ENCODE assay signal across 28 cellular contexts in the genomic region with DNA sequence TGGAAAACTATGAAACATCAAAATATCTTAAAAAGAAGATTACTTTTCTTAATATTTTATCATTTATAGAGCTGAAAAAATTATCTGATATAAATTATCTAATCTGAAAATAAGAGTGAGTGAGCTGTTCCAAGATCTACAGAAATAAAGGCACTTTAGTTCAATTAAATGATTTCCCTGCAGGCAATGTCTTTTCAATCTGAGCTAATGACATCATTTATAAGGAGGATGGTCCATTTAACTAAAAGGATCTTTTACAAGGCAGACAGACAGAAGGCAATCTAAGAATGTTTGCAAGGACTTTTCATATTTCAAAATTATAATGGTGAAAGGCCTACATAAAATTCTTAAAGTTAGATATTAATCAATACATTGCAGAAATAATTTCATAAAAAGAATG.
"Had no signal": no experiment of that assay in that cellular context is flagged by ENCODE, and none has a peak within 500 bp of the region (broad histone marks: within the 10 kb centered on the region; RNA-seq: fewer than 3 reads in every experiment).

No MANE protein-coding gene starts in this region.

- DNase-seq: effector CD8-positive, alpha-beta T cell; endodermal cell; foreskin fibroblast; glutamatergic neuron; heart right ventricle; hippocampal formation; left cardiac atrium; left lung; mesenchymal stem cell; midbrain; naive thymus-derived CD4-positive, alpha-beta T cell; spleen; stimulated activated CD4-positive, alpha-beta T cell treated with anti-CD3 and anti-CD28 coated beads, Interleukin-4, amount 100 ng/mL, for 4 hours; stimulated activated naive CD8-positive, alpha-beta T cell treated with anti-CD3 and anti-CD28 coated beads, Interleukin-15, Interleukin-2, amounts not matched to agents 100 U/mL and 50 U/mL, for 24 hours; substantia nigra; testis; tibial artery had no signal

- H3K9me3 Mint-ChIP-seq: dendritic cell treated with granulocyte-macrophage colony-stimulating factor and Interleukin-4, amounts not matched to agents 40 ng/mL and 50 ng/mL, for 4 days; endodermal cell; neural progenitor cell; stimulated activated memory B cell treated with anti-CD40 and anti-IgM and Interleukin-4, amounts not matched to agents 10 μg/mL and 1 μg/mL and 100 μg/mL, for 72 hours; type B pancreatic cell had no signal

- H3K4me3 Mint-ChIP-seq: dendritic cell treated with granulocyte-macrophage colony-stimulating factor and Interleukin-4, amounts not matched to agents 40 ng/mL and 50 ng/mL, for 4 days; endodermal cell; naive thymus-derived CD4-positive, alpha-beta T cell; nephron; neural progenitor cell; stimulated activated memory B cell treated with anti-CD40 and anti-IgM and Interleukin-4, amounts not matched to agents 10 μg/mL and 1 μg/mL and 100 μg/mL, for 72 hours; type B pancreatic cell had no signal

- H3K9me3 ChIP-seq: heart right ventricle, left lung, right atrium auricular region, spleen, testis, tibial artery had no signal

- H3K27me3 ChIP-seq: left lung, neural progenitor cell, right atrium auricular region, spleen, testis, tibial artery had no signal

- H3K4me3 ChIP-seq: heart right ventricle, left lung, neural progenitor cell, right atrium auricular region, spleen, testis, tibial artery had no signal

- H3K4me2 ChIP-seq: neural progenitor cell had no signal

- H3K27ac Mint-ChIP-seq: dendritic cell treated with granulocyte-macrophage colony-stimulating factor and Interleukin-4, amounts not matched to agents 40 ng/mL and 50 ng/mL, for 4 days; endodermal cell; naive thymus-derived CD4-positive, alpha-beta T cell; nephron; neural progenitor cell; progenitor cell of endocrine pancreas; stimulated activated memory B cell treated with anti-CD40 and anti-IgM and Interleukin-4, amounts not matched to agents 10 μg/mL and 1 μg/mL and 100 μg/mL, for 72 hours; type B pancreatic cell had no signal

- H3K36me3 ChIP-seq: heart right ventricle, left lung, neural progenitor cell, right atrium auricular region, tibial artery had no signal

- H3K4me1 Mint-ChIP-seq: endodermal cell; naive thymus-derived CD4-positive, alpha-beta T cell; stimulated activated memory B cell treated with anti-CD40 and anti-IgM and Interleukin-4, amounts not matched to agents 10 μg/mL and 1 μg/mL and 100 μg/mL, for 72 hours had no signal

- H3K27ac ChIP-seq: epithelial cell of prostate, heart right ventricle, left lung, neural progenitor cell, parathyroid adenoma, right atrium auricular region, spleen, testis, tibial artery had no signal

- H3K27me3 Mint-ChIP-seq: dendritic cell treated with granulocyte-macrophage colony-stimulating factor and Interleukin-4, amounts not matched to agents 40 ng/mL and 50 ng/mL, for 4 days; progenitor cell of endocrine pancreas; stimulated activated memory B cell treated with anti-CD40 and anti-IgM and Interleukin-4, amounts not matched to agents 10 μg/mL and 1 μg/mL and 100 μg/mL, for 72 hours; type B pancreatic cell had no signal

- ATAC-seq: esophagus mucosa; heart right ventricle; left cardiac atrium; left lung; naive thymus-derived CD4-positive, alpha-beta T cell; sciatic nerve; stimulated activated memory B cell treated with anti-CD40 and anti-IgM and Interleukin-4, amounts not matched to agents 10 μg/mL and 1 μg/mL and 100 μg/mL, for 72 hours; stimulated activated naive CD8-positive, alpha-beta T cell treated with anti-CD3 and anti-CD28 coated beads, Interleukin-15, Interleukin-2, amounts not matched to agents 100 U/mL and 50 U/mL, for 24 hours had no signal

- H3K4me1 ChIP-seq: heart right ventricle, left lung, parathyroid adenoma, right atrium auricular region, spleen, testis, tibial artery had no signal

- H3K36me3 Mint-ChIP-seq: naive thymus-derived CD4-positive, alpha-beta T cell; neural progenitor cell had no signal
